Comparison of ENCODE assay signal across 10 cellular contexts in the genomic region with DNA sequence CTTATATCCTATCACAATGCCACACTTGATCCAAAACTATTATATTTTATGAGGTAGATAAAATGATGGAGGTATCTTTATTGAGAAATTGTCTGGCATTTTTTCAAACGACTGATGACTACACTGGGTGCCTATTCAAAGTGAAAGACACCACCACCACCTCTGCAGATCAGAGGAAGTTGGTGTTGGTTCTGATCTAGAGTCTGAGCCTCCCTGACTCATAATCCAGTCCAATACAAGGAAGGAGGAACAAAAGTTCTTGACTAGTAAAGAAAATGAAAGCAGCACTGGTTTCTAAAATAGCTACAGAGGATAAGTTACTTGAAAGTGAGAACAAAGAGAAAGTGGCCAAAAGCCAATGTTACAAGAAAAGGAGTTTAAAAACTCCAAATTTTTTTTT.
DNase-seq lines count a peak whose midpoint lies in the region; ATAC-seq and TF ChIP-seq lines count a peak whose summit lies in the region.
"Had no signal": no experiment of that assay in that cellular context is flagged by ENCODE, and none has a peak within 500 bp of the region (broad histone marks: within the 10 kb centered on the region; RNA-seq: fewer than 3 reads in every experiment).

No MANE protein-coding gene starts in this region.

- no peak overlapping the region for H3K9ac ChIP-seq in H9 (ENCODE audit: extremely low read depth, insufficient read length, low read length)

- H3K79me2 ChIP-seq in H9 (ENCODE audit: insufficient read depth, low read length), result no peaks in the 10 kb centered on the region

- H4K8ac ChIP-seq in H9 (replicated peaks; ENCODE audit: insufficient read length, low read depth, low read length), result no peak overlapping the region

- WGBS in H9 (ENCODE audit: extremely low coverage, insufficient read length, low lambda C conversion rate), result no CpG with 5 or more reads among the region's 1 CpG

- peaks cover 23% of the 10 kb centered on the region for H3K4me1 Mint-ChIP-seq in activated T-helper 2 cell treated with anti-CD3 and anti-CD28 coated beads, Interferon-gamma antibody, Interleukin-2, Interleukin-4, amounts not matched to agents 10 μg/mL and 5 μg/mL and 100 μg/mL, durations not matched to agents 14 hours and 24 hours and 36 hours (ENCODE audit: low read depth)
- no peaks in the 10 kb centered on the region for H3K4me1 Mint-ChIP-seq in H9
- H3K4me1 Mint-ChIP-seq in CD4-positive, alpha-beta T cell (ENCODE audit: low read depth), result peaks cover 36% of the 10 kb centered on the region

- no peaks in the 10 kb centered on the region for H3K79me1 ChIP-seq in H9 (ENCODE audit: insufficient read depth, low read depth, low read length, poor library complexity, severe bottlenecking)

- H2BK15ac ChIP-seq in H9 (ENCODE audit: low read depth, low read length), result no peak overlapping the region

- H3K4me3 Mint-ChIP-seq in activated T-helper 2 cell treated with anti-CD3 and anti-CD28 coated beads, Interferon-gamma antibody, Interleukin-2, Interleukin-4, amounts not matched to agents 10 μg/mL and 5 μg/mL and 100 μg/mL, durations not matched to agents 14 hours and 24 hours and 36 hours (ENCODE audit: low read depth), result no peak overlapping the region
- H3K4me3 Mint-ChIP-seq in H9, result no peak overlapping the region
- no peak overlapping the region for H3K4me3 Mint-ChIP-seq in CD4-positive, alpha-beta T cell

- H3K27ac ChIP-seq in breast epithelium, result no peak overlapping the region
- no peak overlapping the region for H3K27ac ChIP-seq in H9 (ENCODE audit: insufficient read length, low read depth, low read length)
- no peak overlapping the region for H3K27ac ChIP-seq in CD4-positive, alpha-beta T cell (ENCODE audit: low read depth, low read length)
- H3K27ac ChIP-seq: C4-2B, thoracic aorta had no signal

- no peak overlapping the region for H3K18ac ChIP-seq in H9 (ENCODE audit: insufficient read length, low read depth, low read length)

- no peak overlapping the region for H3T11ph ChIP-seq in H9 (ENCODE audit: low read length)

- peaks cover 37% of the 10 kb centered on the region for H3K9me3 Mint-ChIP-seq in activated T-helper 2 cell treated with anti-CD3 and anti-CD28 coated beads, Interferon-gamma antibody, Interleukin-2, Interleukin-4, amounts not matched to agents 10 μg/mL and 5 μg/mL and 100 μg/mL, durations not matched to agents 14 hours and 24 hours and 36 hours
- H3K9me3 Mint-ChIP-seq in H9, result peaks cover 8% of the 10 kb centered on the region in 2 experiments; a peak in 4 of 5 replicates
- peaks cover 5% of the 10 kb centered on the region for H3K9me3 Mint-ChIP-seq in CD4-positive, alpha-beta T cell

- H3K4ac ChIP-seq in H9 (ENCODE audit: low read depth, low read length), result no peak overlapping the region

- no peak overlapping the region for H2BK20ac ChIP-seq in H9 (ENCODE audit: low read depth, low read length, poor library complexity, severe bottlenecking)

- no peak overlapping the region for H3K56ac ChIP-seq in H9 (ENCODE audit: insufficient read length, low read depth, low read length)

- H3K27ac Mint-ChIP-seq in activated T-helper 2 cell treated with anti-CD3 and anti-CD28 coated beads, Interferon-gamma antibody, Interleukin-2, Interleukin-4, amounts not matched to agents 10 μg/mL and 5 μg/mL and 100 μg/mL, durations not matched to agents 14 hours and 24 hours and 36 hours, result no peak overlapping the region
- peak overlapping the region in 1 of 3 experiments; percentile 58; a peak in 2 of 7 replicates for H3K27ac Mint-ChIP-seq in H9
- H3K27ac Mint-ChIP-seq in CD4-positive, alpha-beta T cell, result no peak overlapping the region

- H2AK5ac ChIP-seq in H9 (ENCODE audit: insufficient read length, low read length), result no peak overlapping the region

- no peak overlapping the region for H4K5ac ChIP-seq in H9 (ENCODE audit: insufficient read length, low read depth, low read length)

- no peak overlapping the region for H3K4me3 ChIP-seq in breast epithelium
- H3K4me3 ChIP-seq: thoracic aorta had no signal

- no peak for TF ChIP-seq CTCF in GM10248 (IDR thresholded peaks at IDR 0.05; ENCODE audit: control extremely low read depth, extremely low read depth, low read depth, missing control alignments)
- TF ChIP-seq CTCF in breast epithelium (IDR thresholded peaks at IDR 0.05), result no peak
- TF ChIP-seq CTCF in H9 (conservative IDR thresholded peaks at IDR 0.05), result no peak
- TF ChIP-seq CTCF in CD4-positive, alpha-beta T cell (IDR thresholded peaks at IDR 0.05), result no peak

- no peak overlapping the region for H4K91ac ChIP-seq in H9 (ENCODE audit: insufficient read length, low read depth, low read length)

- H3K4me2 ChIP-seq in H9 (ENCODE audit: insufficient read depth, insufficient read length, low read length), result no peak overlapping the region

- H3K27me3 Mint-ChIP-seq in activated T-helper 2 cell treated with anti-CD3 and anti-CD28 coated beads, Interferon-gamma antibody, Interleukin-2, Interleukin-4, amounts not matched to agents 10 μg/mL and 5 μg/mL and 100 μg/mL, durations not matched to agents 14 hours and 24 hours and 36 hours (ENCODE audit: low read depth), result no peaks in the 10 kb centered on the region
- no peaks in the 10 kb centered on the region for H3K27me3 Mint-ChIP-seq in H9 (ENCODE audit: low read depth)
- H3K27me3 Mint-ChIP-seq in CD4-positive, alpha-beta T cell, result no peaks in the 10 kb centered on the region

- no peak overlapping the region for H3K23ac ChIP-seq in H9 (ENCODE audit: insufficient read length, low read depth, low read length)

- H3K27me3 ChIP-seq in breast epithelium, result no peaks in the 10 kb centered on the region
- H3K27me3 ChIP-seq in H9 (ENCODE audit: insufficient read depth, low read length), result no peaks in the 10 kb centered on the region
- no peaks in the 10 kb centered on the region for H3K27me3 ChIP-seq in CD4-positive, alpha-beta T cell (ENCODE audit: control insufficient read depth, insufficient read depth, low read length)

- POLR2A ChIA-PET in GM10248 (lab: Yijun Ruan, JAX), result no interaction called here
- POLR2A ChIA-PET in CD4-positive, alpha-beta T cell (lab: Charles Lee), result no interaction called here

- CTCF ChIA-PET in GM10248 (lab: Yijun Ruan, JAX), result interaction anchor here (0.6 to 1.5 kb wide), 2 partner anchors 34 to 1075 kb away, joined by 3 read pairs; no protein-coding TSS in a partner anchor
- CTCF ChIA-PET in CD4-positive, alpha-beta T cell (lab: Charles Lee), result no interaction called here

- H3K36me3 ChIP-seq in breast epithelium, result no peaks in the 10 kb centered on the region
- H3K36me3 ChIP-seq: thoracic aorta had no signal

- H3K23me2 ChIP-seq in H9 (ENCODE audit: insufficient read length, low read depth, low read length, poor library complexity, severe bottlenecking), result no peaks in the 10 kb centered on the region

- H2BK12ac ChIP-seq in H9 (ENCODE audit: insufficient read length, low read depth, low read length), result no peak overlapping the region

- intact Hi-C loops in activated T-helper 2 cell treated with anti-CD3 and anti-CD28 coated beads, Interferon-gamma antibody, Interleukin-2, Interleukin-4, amounts not matched to agents 10 μg/mL and 5 μg/mL and 100 μg/mL, durations not matched to agents 14 hours and 24 hours and 36 hours (cut with micrococcal nuclease), result loop anchor here (1.0 to 2.0 kb wide), 2 partner anchors 44 to 141 kb away; partner anchors contain the start of gene RFX3
- intact Hi-C loops in breast epithelium (cut with DNase I; ENCODE audit: low total_unique reads), result no loop called here
- intact Hi-C loops in sciatic nerve (cut with DNase I), result no loop called here
- intact Hi-C loops in CD4-positive, alpha-beta T cell (cut with DNase I, micrococcal nuclease), result loop anchor here in 1 of 2 experiments (10.0 kb wide), 1 partner anchor 91 kb away; no protein-coding TSS in a partner anchor

- DNase-seq in GM10248 (ENCODE audit: extremely low spot score) (peak; percentile 32), breast epithelium (ENCODE audit: low spot score in 2 of 2) (no peak), H9 (no peak), sciatic nerve (ENCODE audit: low spot score) (no peak)
- peak; percentile 14 for DNase-seq in activated T-helper 2 cell treated with anti-CD3 and anti-CD28 coated beads, Interferon-gamma antibody, Interleukin-2, Interleukin-4, amounts not matched to agents 10 μg/mL and 5 μg/mL and 100 μg/mL, durations not matched to agents 14 hours and 24 hours and 36 hours (ENCODE audit: low spot score)
- DNase-seq in CD4-positive, alpha-beta T cell, result no peak

- peak; percentile 84 for ATAC-seq in GM19455 (IDR thresholded peaks at IDR 0.05; ENCODE audit: unreplicated experiment)
- peak; percentile 93 for ATAC-seq in HG03103 (IDR thresholded peaks at IDR 0.05; ENCODE audit: low read depth, unreplicated experiment)
- ATAC-seq in sciatic nerve, result no peak
- ATAC-seq in CD4-positive, alpha-beta T cell (ENCODE audit: poor library complexity), result no peak

- H4K20me1 ChIP-seq in H9 (ENCODE audit: control insufficient read depth, insufficient read depth, insufficient read length), result no peaks in the 10 kb centered on the region

- H2AFZ ChIP-seq in H9 (ENCODE audit: low read length), result no peak overlapping the region

- H3K14ac ChIP-seq in H9 (ENCODE audit: insufficient read depth, low read length), result no peak overlapping the region

- H3K9me3 ChIP-seq in breast epithelium (no peaks in the 10 kb centered on the region), H9 (ENCODE audit: control insufficient read depth, low read depth, low read length) (no peaks in the 10 kb centered on the region)
- no peaks in the 10 kb centered on the region for H3K9me3 ChIP-seq in CD4-positive, alpha-beta T cell (ENCODE audit: control insufficient read depth, low read length)
- H3K9me3 ChIP-seq: thoracic aorta had no signal

- H3K4me1 ChIP-seq in breast epithelium, result no peaks in the 10 kb centered on the region
- no peaks in the 10 kb centered on the region for H3K4me1 ChIP-seq in H9 (ENCODE audit: insufficient read depth, low read length)

- no peak overlapping the region for H2BK5ac ChIP-seq in H9 (ENCODE audit: insufficient read length, low read length)

- no peak for TF ChIP-seq POLR2A in breast epithelium (IDR thresholded peaks at IDR 0.05)

- no peak overlapping the region for H2BK120ac ChIP-seq in H9 (ENCODE audit: low read depth, low read length, poor library complexity, severe bottlenecking)

- peaks cover 43% of the 10 kb centered on the region for H3K36me3 Mint-ChIP-seq in activated T-helper 2 cell treated with anti-CD3 and anti-CD28 coated beads, Interferon-gamma antibody, Interleukin-2, Interleukin-4, amounts not matched to agents 10 μg/mL and 5 μg/mL and 100 μg/mL, durations not matched to agents 14 hours and 24 hours and 36 hours (ENCODE audit: low read depth)
- peaks cover 9 to 10% (median 10%) of the 10 kb centered on the region in 3 experiments for H3K36me3 Mint-ChIP-seq in H9 (ENCODE audit: insufficient read depth in 1 of 3, low read depth in 3 of 3)
- H3K36me3 Mint-ChIP-seq in CD4-positive, alpha-beta T cell (ENCODE audit: low read depth), result peaks cover 72% of the 10 kb centered on the region

Comparison
In these comparisons a context has a peak if more than half of its experiments do, and no peak if none do; other contexts are left out.
1. DNase-seq: peak in GM10248 (single experiment) and activated T-helper 2 cell treated with anti-CD3 and anti-CD28 coated beads, Interferon-gamma antibody, Interleukin-2, Interleukin-4, amounts not matched to agents 10 μg/mL and 5 μg/mL and 100 μg/mL, durations not matched to agents 14 hours and 24 hours and 36 hours (single experiment); none in breast epithelium (0 of 2), H9 (single experiment), sciatic nerve (single experiment) and CD4-positive, alpha-beta T cell (0 of 10).
2. ATAC-seq: peak in GM19455 (single experiment) and HG03103 (single experiment); none in sciatic nerve (single experiment) and CD4-positive, alpha-beta T cell (single experiment).